In genomic region chr4:20195071-20195885, GRCh38 we compare ENCODE assay signal across 1 cellular context.
TF ChIP-seq lines count a peak whose summit lies in the region.

No MANE protein-coding gene starts in this region.

TF ChIP-seq in SK-N-SH, 30 proteins besides CTCF, POLR2A, EP300 and RAD21 (continued from another document):
- no peak for TF ChIP-seq IRF3 (IDR thresholded peaks at IDR 0.05; ENCODE audit: low read depth, low read length)
- TF ChIP-seq TEAD4 (IDR thresholded peaks at IDR 0.05; ENCODE audit: borderline replicate concordance, insufficient read depth): peak; percentile 90
- no peak for TF ChIP-seq REST (IDR thresholded peaks at IDR 0.05; ENCODE audit: low read depth, low read length)
- no peak for TF ChIP-seq GABPA (IDR thresholded peaks at IDR 0.05; ENCODE audit: low read depth)
- peak; percentile 94 for TF ChIP-seq JUND (IDR thresholded peaks at IDR 0.05)
- TF ChIP-seq YY1 (IDR thresholded peaks at IDR 0.05; ENCODE audit: low read depth): 0 out of 2 replicates have a peak, but pooled peaks have one; percentile 38
- TF ChIP-seq MXI1 (IDR thresholded peaks at IDR 0.05; ENCODE audit: low read depth, low read length): no peak
